Comparison of ENCODE assay signal across 21 cellular contexts in the genomic region with DNA sequence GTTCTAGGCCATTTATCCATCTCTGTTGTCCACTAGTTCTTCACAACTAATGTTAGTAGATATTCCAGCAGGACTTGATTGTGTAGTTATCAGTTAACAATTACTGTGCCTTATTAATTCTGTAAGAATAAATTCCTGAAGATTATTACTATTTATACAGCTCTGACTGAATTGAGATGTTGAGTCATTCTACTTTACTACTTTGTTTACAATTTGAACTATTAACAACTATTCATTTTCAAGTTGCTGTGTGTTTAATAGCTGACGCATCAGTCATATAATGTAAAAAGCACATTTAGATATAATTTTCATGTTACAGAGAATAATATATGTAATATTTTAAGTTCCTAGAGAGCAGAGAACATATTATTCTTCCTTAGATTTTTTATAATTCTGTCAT. TPM values are rescaled to one million over a fixed set of nuclear protein-coding genes. Genes with fewer than 3 reads are reported as not detected.
DNase-seq lines count a peak whose midpoint lies in the region; ATAC-seq, FAIRE-seq and TF ChIP-seq lines count a peak whose summit lies in the region.
"Had no signal": no experiment of that assay in that cellular context is flagged by ENCODE, and none has a peak within 500 bp of the region (broad histone marks: within the 10 kb centered on the region; RNA-seq: fewer than 3 reads in every experiment).

No MANE protein-coding gene starts in this region.

- H2BK5ac ChIP-seq in IMR-90 (ENCODE audit: low read depth, low read length, poor library complexity, severe bottlenecking), result no peak overlapping the region

- H2AK9ac ChIP-seq in IMR-90 (replicated peaks; ENCODE audit: low read depth, low read length, poor library complexity), result no peak overlapping the region

- no peak overlapping the region for H3K14ac ChIP-seq in IMR-90 (replicated peaks; ENCODE audit: low read depth, low read length)

- H3K79me2 ChIP-seq in astrocyte (ENCODE audit: insufficient read depth, low read length), result no peaks in the 10 kb centered on the region

- H2AFZ ChIP-seq in IMR-90 (replicated peaks; ENCODE audit: low read length, poor library complexity), result no peak overlapping the region
- H2AFZ ChIP-seq in astrocyte (ENCODE audit: low read depth, low read length), result no peak overlapping the region

- H3K4me1 ChIP-seq in IMR-90 (ENCODE audit: control insufficient read depth, insufficient read depth, low read length), result no peaks in the 10 kb centered on the region
- H3K4me1 ChIP-seq in astrocyte (ENCODE audit: insufficient read depth, low read length), result no peaks in the 10 kb centered on the region
- H3K4me1 ChIP-seq in kidney (ENCODE audit: control insufficient read depth in 1 of 2, insufficient read depth in 1 of 2, low read depth in 1 of 2, low read length in 2 of 2), result no peaks in the 10 kb centered on the region
- no peaks in the 10 kb centered on the region for H3K4me1 ChIP-seq in foreskin keratinocyte
- H3K4me1 ChIP-seq: A549; BLaER1 treated with 17β-estradiol and CSF1 and Interleukin-3, amounts not matched to agents 10 nM and 100 nM; Caco-2 had no signal

- H3K9me3 ChIP-seq in IMR-90 (ENCODE audit: control insufficient read depth, insufficient read depth, low read length) (no peaks in the 10 kb centered on the region), astrocyte (ENCODE audit: insufficient read depth, low read depth, low read length) (no peaks in the 10 kb centered on the region), kidney (ENCODE audit: control insufficient read depth in 1 of 2, low read length in 2 of 2) (no peaks in the 10 kb centered on the region)
- H3K9me3 ChIP-seq: A549; BLaER1 treated with 17β-estradiol and CSF1 and Interleukin-3, amounts not matched to agents 10 nM and 100 nM; Caco-2 had no signal

- no peak overlapping the region for H4K5ac ChIP-seq in IMR-90 (ENCODE audit: low read depth, low read length)

- in situ Hi-C loops in IMR-90 (cut with MboI; ENCODE audit: low sequenced_read_pairs), result no loop called here

- H3K27me3 ChIP-seq in IMR-90 (ENCODE audit: control insufficient read depth, insufficient read depth, low read length), result no peaks in the 10 kb centered on the region
- H3K27me3 ChIP-seq in astrocyte (ENCODE audit: insufficient read depth, low read length), result no peaks in the 10 kb centered on the region
- no peaks in the 10 kb centered on the region for H3K27me3 ChIP-seq in foreskin keratinocyte
- H3K27me3 ChIP-seq: BLaER1 treated with 17β-estradiol and CSF1 and Interleukin-3, amounts not matched to agents 10 nM and 100 nM had no signal

- no peak overlapping the region for H3K4me2 ChIP-seq in IMR-90 (ENCODE audit: low read depth, low read length)
- H3K4me2 ChIP-seq in astrocyte (ENCODE audit: low read length), result no peak overlapping the region
- H3K4me2 ChIP-seq: A549; BLaER1 treated with 17β-estradiol and CSF1 and Interleukin-3, amounts not matched to agents 10 nM and 100 nM had no signal

- dilution Hi-C loops in IMR-90 (cut with HindIII; ENCODE audit: low sequenced_read_pairs, unreplicated experiment), result no loop called here

- H3K9me3 Mint-ChIP-seq in astrocyte (ENCODE audit: unreplicated experiment), result no peaks in the 10 kb centered on the region
- H3K9me3 Mint-ChIP-seq: CD4-positive, alpha-beta T cell; CD8-positive, alpha-beta T cell had no signal

- no peak overlapping the region for H2BK20ac ChIP-seq in IMR-90 (ENCODE audit: low read depth, low read length)

- H3K4me1 Mint-ChIP-seq in astrocyte (ENCODE audit: low read depth, unreplicated experiment), result no peaks in the 10 kb centered on the region
- H3K4me1 Mint-ChIP-seq: B cell had no signal

- no peak overlapping the region for H3K4me3 Mint-ChIP-seq in astrocyte (ENCODE audit: unreplicated experiment)
- H3K4me3 Mint-ChIP-seq: B cell; CD4-positive, alpha-beta T cell; CD8-positive, alpha-beta T cell had no signal

- intact Hi-C loops in IMR-90 (cut with micrococcal nuclease) (no loop called here), kidney (cut with DNase I) (no loop called here)

- no peaks in the 10 kb centered on the region for H3K27me3 Mint-ChIP-seq in astrocyte (ENCODE audit: low read depth, unreplicated experiment)
- H3K27me3 Mint-ChIP-seq: B cell; CD4-positive, alpha-beta T cell had no signal

- H3K27ac ChIP-seq in IMR-90 (ENCODE audit: insufficient read depth, low read length), result no peak overlapping the region
- H3K27ac ChIP-seq in astrocyte (ENCODE audit: low read depth, low read length), result no peak overlapping the region
- no peak overlapping the region for H3K27ac ChIP-seq in kidney (ENCODE audit: low read depth in 2 of 2, low read length in 2 of 2)
- no peak overlapping the region for H3K27ac ChIP-seq in foreskin keratinocyte
- H3K27ac ChIP-seq: A549; BLaER1 treated with 17β-estradiol and CSF1 and Interleukin-3, amounts not matched to agents 10 nM and 100 nM; C4-2B had no signal

- no peak overlapping the region for H2BK15ac ChIP-seq in IMR-90 (ENCODE audit: low read depth, low read length)

- no peaks in the 10 kb centered on the region for H3K79me1 ChIP-seq in IMR-90 (ENCODE audit: low read depth in 1 of 2, low read length in 2 of 2)

- DNase-seq in IMR-90 (no peak), astrocyte (ENCODE audit: low read depth) (no peak), kidney (no peak), foreskin keratinocyte (no peak), cerebellum (ENCODE audit: low spot score) (no peak)
- no peak for DNase-seq in NK-92 treated with Interleukin-12 subunit alpha and Interleukin-12 subunit beta, amount 100 ng/mL, for 24 hours (lab: John Stamatoyannopoulos, UW)
- DNase-seq: 8988T; AML-193; Caco-2; Calu3; CD4-positive, alpha-beta T cell; CD8-positive, alpha-beta T cell; DMS79 treated with DMSO at 0.1 percent for 48 hours had no signal

- no TSS peak for BruUV-seq in IMR-90 (replicated peaks; lab: Mats Ljungman, UMichigan)

- H3K36me3 ChIP-seq in IMR-90 (ENCODE audit: control insufficient read depth, insufficient read depth, low read length), result no peaks in the 10 kb centered on the region
- no peaks in the 10 kb centered on the region for H3K36me3 ChIP-seq in astrocyte (ENCODE audit: insufficient read depth, low read length)
- H3K36me3 ChIP-seq in kidney (ENCODE audit: control insufficient read depth in 1 of 2, insufficient read depth in 2 of 2, low read length in 2 of 2), result peaks cover 0 to 2% of the 10 kb centered on the region in 2 donors
- H3K36me3 ChIP-seq: BLaER1 treated with 17β-estradiol and CSF1 and Interleukin-3, amounts not matched to agents 10 nM and 100 nM had no signal

- ATAC-seq in IMR-90 (ENCODE audit: low read depth) (peak; percentile 49; the same call in 1 of the 2 replicates), foreskin keratinocyte (no peak)
- ATAC-seq: A549; CD8-positive, alpha-beta T cell; GM12878 had no signal

- H3K9ac ChIP-seq in IMR-90 (ENCODE audit: low read depth, low read length) (no peak overlapping the region), astrocyte (ENCODE audit: low read length) (no peak overlapping the region), kidney (ENCODE audit: low read length in 2 of 2) (no peak overlapping the region)
- H3K9ac ChIP-seq: BLaER1 treated with 17β-estradiol and CSF1 and Interleukin-3, amounts not matched to agents 10 nM and 100 nM had no signal

- no peak overlapping the region for H3K56ac ChIP-seq in IMR-90 (ENCODE audit: extremely low read depth, insufficient read depth, low read length)

- no peak overlapping the region for H4K91ac ChIP-seq in IMR-90 (ENCODE audit: insufficient read depth, low read depth, low read length)

- POLR2A ChIA-PET in IMR-90 (lab: Charles Lee; ENCODE audit: unreplicated experiment), result no interaction called here

- no peak overlapping the region for H3K27ac Mint-ChIP-seq in astrocyte (ENCODE audit: unreplicated experiment)
- H3K27ac Mint-ChIP-seq: B cell; CD4-positive, alpha-beta T cell; CD8-positive, alpha-beta T cell had no signal

- no CpG with 5 or more reads among the region's 1 CpG for WGBS in IMR-90 (ENCODE audit: extremely low coverage in 2 of 2, insufficient read length in 1 of 2), 2 experiments

- H3K4me3 ChIP-seq in IMR-90 (ENCODE audit: insufficient read depth, low read depth, low read length), result no peak overlapping the region
- no peak overlapping the region for H3K4me3 ChIP-seq in astrocyte (ENCODE audit: insufficient read depth, low read depth, low read length)
- H3K4me3 ChIP-seq in kidney (ENCODE audit: low read length in 2 of 2), result no peak overlapping the region
- H3K4me3 ChIP-seq: A549; BLaER1 treated with 17β-estradiol and CSF1 and Interleukin-3, amounts not matched to agents 10 nM and 100 nM; GM12878 had no signal

- no peak overlapping the region for H4K8ac ChIP-seq in IMR-90 (ENCODE audit: low read depth in 2 of 2, low read length in 2 of 2)

- no peaks in the 10 kb centered on the region for H3K36me3 Mint-ChIP-seq in astrocyte (ENCODE audit: low read depth, unreplicated experiment)

- no peak overlapping the region for H2AK5ac ChIP-seq in IMR-90 (ENCODE audit: low read depth, low read length)

- peak; percentile 34 for FAIRE-seq in astrocyte (lab: Jason Lieb, UNC)
- FAIRE-seq in kidney (lab: Jason Lieb, UNC), result peak; percentile 35
- FAIRE-seq: D721Med, G401.6, GM12878, GM12892 had no signal

- TF ChIP-seq POLR2A in IMR-90 (IDR thresholded peaks at IDR 0.05; ENCODE audit: low read depth, low read length), result no peak

- no peak for TF ChIP-seq RAD21 in IMR-90 (IDR thresholded peaks at IDR 0.05; ENCODE audit: low read length)

- no peaks in the 10 kb centered on the region for H3K9me1 ChIP-seq in IMR-90 (ENCODE audit: insufficient read depth, low read length)

- CTCF ChIA-PET in IMR-90 (lab: Yijun Ruan, JAX), result interaction anchor here (0.7 kb wide), 1 partner anchor 8 kb away, joined by 3 read pairs; no protein-coding TSS in a partner anchor

- H4K20me1 ChIP-seq in IMR-90 (ENCODE audit: insufficient read depth, low read length), result no peaks in the 10 kb centered on the region
- no peaks in the 10 kb centered on the region for H4K20me1 ChIP-seq in astrocyte (ENCODE audit: insufficient read depth, low read length)
- H4K20me1 ChIP-seq: BLaER1 treated with 17β-estradiol and CSF1 and Interleukin-3, amounts not matched to agents 10 nM and 100 nM had no signal

- no peak overlapping the region for H3K18ac ChIP-seq in IMR-90 (ENCODE audit: low read depth, low read length)

- H3K4ac ChIP-seq in IMR-90 (ENCODE audit: low read depth, low read length), result no peak overlapping the region

- no peak overlapping the region for H3K23ac ChIP-seq in IMR-90 (ENCODE audit: low read depth, low read length)

- H2BK120ac ChIP-seq in IMR-90 (ENCODE audit: low read depth, low read length), result no peak overlapping the region

- TF ChIP-seq CTCF in IMR-90 (conservative IDR thresholded peaks at IDR 0.05; ENCODE audit: low read depth, low read length) (no peak), astrocyte (IDR thresholded peaks at IDR 0.05; ENCODE audit: insufficient read depth, low read depth, low read length) (no peak), kidney (IDR thresholded peaks at IDR 0.05; ENCODE audit: borderline replicate concordance, extremely low read depth, insufficient read depth) (no peak), foreskin keratinocyte (conservative IDR thresholded peaks at IDR 0.05) (no peak)

RNA-seq across cellular contexts. Expression of a gene that starts 21.1 kb away (rescaled TPM):
- total RNA-seq in IMR-90 (2012; rRNA removed), result 9.9 and 11.7 TPM in 2 replicates
- polyA plus RNA-seq in IMR-90 (2012; rRNA removed), result 5.9 and 7.0 TPM in 2 replicates
- polyA plus RNA-seq in IMR-90 (2012; cell fraction: cytosol; rRNA removed), result 0.98 and 1.1 TPM in 2 replicates
- 4.2 and 23.8 TPM in 2 replicates for polyA plus RNA-seq in IMR-90 (2012; cell fraction: nucleus; rRNA removed; ENCODE audit: low replicate concordance)
- 10.9 and 12.9 TPM in 2 replicates for total RNA-seq in astrocyte
- total RNA-seq in kidney, result 15.5 TPM
- polyA plus RNA-seq in kidney (ENCODE audit: insufficient read depth, low read depth, low replicate concordance), result 9.4 TPM
- 4.1 and 4.8 TPM in 2 replicates for total RNA-seq in foreskin keratinocyte
- polyA plus RNA-seq in foreskin keratinocyte, result 0.96 and 1.3 TPM in 2 replicates
- total RNA-seq in cerebellum, result 52.5 TPM

RNA-seq across cellular contexts. Expression of a gene that starts 21.4 kb away (rescaled TPM):
- total RNA-seq in IMR-90 (2012; rRNA removed) (27.8 and 31.7 TPM in 2 replicates), astrocyte (5.8 and 8.6 TPM in 2 replicates), kidney (3.5 TPM), foreskin keratinocyte (24.5 and 31.9 TPM in 2 replicates), cerebellum (37.8 TPM)
- polyA plus RNA-seq in IMR-90 (2012; rRNA removed) (8.5 and 11.9 TPM in 2 replicates), kidney (ENCODE audit: insufficient read depth, low read depth, low replicate concordance) (0.82 TPM), foreskin keratinocyte (5.6 and 10.0 TPM in 2 replicates)
- polyA plus RNA-seq in IMR-90 (2012; cell fraction: cytosol; rRNA removed), result 1.7 and 3.1 TPM in 2 replicates
- 1.7 and 4.7 TPM in 2 replicates for polyA plus RNA-seq in IMR-90 (2012; cell fraction: nucleus; rRNA removed; ENCODE audit: low replicate concordance)
